ENCODE assay signal across 10 cellular contexts in genomic region chr5:5572010-5572982, GRCh38.
DNase-seq lines count a peak whose midpoint lies in the region; ATAC-seq lines count a peak whose summit lies in the region.
"Had no signal": no experiment of that assay in that cellular context is flagged by ENCODE, and none has a peak within 500 bp of the region (broad histone marks: within the 10 kb centered on the region; RNA-seq: fewer than 3 reads in every experiment).

No MANE protein-coding gene starts in this region.

- peak; percentile 57 for DNase-seq in Right ventricle myocardium superior
- no peak for DNase-seq in cardiac septum (ENCODE audit: low spot score)
- peak in 2 of 3 donors; percentile 31 to 65 for DNase-seq in right cardiac atrium
- no peak for DNase-seq in activated T-cell treated with anti-CD3 and anti-CD28 coated beads, Interleukin-2, amount 50 U/mL, for 48 hours
- DNase-seq in MV-4-11 (lab: John Stamatoyannopoulos, UW), result no peak
- DNase-seq: activated CD4-positive, alpha-beta T cell treated with anti-CD3 and anti-CD28 coated beads for 48 hours had no signal

- H3K27me3 ChIP-seq in right cardiac atrium (ENCODE audit: control insufficient read depth, insufficient read depth), result no peaks in the 10 kb centered on the region
- no peaks in the 10 kb centered on the region for H3K27me3 ChIP-seq in rectal smooth muscle tissue (ENCODE audit: control insufficient read depth, insufficient read depth, low read length)

- 68% methylated on average over 30 of the region's 30 CpGs for WGBS in right cardiac atrium

- no peak overlapping the region for H3K27ac ChIP-seq in right cardiac atrium (ENCODE audit: low read length)
- peak overlapping the region; percentile 70 for H3K27ac ChIP-seq in rectal smooth muscle tissue (ENCODE audit: low read depth, low read length)
- H3K27ac ChIP-seq: A549 had no signal

- H3K4me1 ChIP-seq in right cardiac atrium (ENCODE audit: control insufficient read depth, insufficient read depth, low read length) (no peaks in the 10 kb centered on the region), rectal smooth muscle tissue (ENCODE audit: control insufficient read depth, insufficient read depth, low read length) (peaks cover 15% of the 10 kb centered on the region)
- H3K4me1 ChIP-seq: A549 had no signal

- no peak overlapping the region for H3K9ac ChIP-seq in rectal smooth muscle tissue (ENCODE audit: low read length)

- H3K36me3 ChIP-seq in rectal smooth muscle tissue (ENCODE audit: control insufficient read depth, insufficient read depth, low read length), result no peaks in the 10 kb centered on the region

- intact Hi-C loops in Right ventricle myocardium superior (cut with DNase I), result no loop called here
- intact Hi-C loops in cardiac septum (cut with DNase I), result no loop called here
- intact Hi-C loops in right cardiac atrium (cut with DNase I), result no loop called here

- ATAC-seq in Right ventricle myocardium superior (ENCODE audit: poor library complexity) (peak; percentile 27), right cardiac atrium (no peak), HG03469 (IDR thresholded peaks at IDR 0.05; ENCODE audit: unreplicated experiment) (no peak), HG02588 (IDR thresholded peaks at IDR 0.05; ENCODE audit: unreplicated experiment) (no peak)

- H3K4me3 ChIP-seq in right cardiac atrium (ENCODE audit: low read length), result no peak overlapping the region
- H3K4me3 ChIP-seq in rectal smooth muscle tissue (ENCODE audit: low read length), result no peak overlapping the region
- H3K4me3 ChIP-seq: A549 had no signal

- H3K9me3 ChIP-seq in right cardiac atrium (ENCODE audit: control insufficient read depth, low read length), result no peaks in the 10 kb centered on the region
- H3K9me3 ChIP-seq: A549 had no signal

Comparison
In these comparisons a context has a peak if more than half of its experiments do, and no peak if none do; other contexts are left out.
1. DNase-seq: peak in Right ventricle myocardium superior (single experiment) and right cardiac atrium (2 of 3); none in cardiac septum (single experiment), activated T-cell treated with anti-CD3 and anti-CD28 coated beads, Interleukin-2, amount 50 U/mL, for 48 hours (0 of 2) and MV-4-11 (single experiment).